ENCODE assay signal across 17 cellular contexts in genomic region chr13:111907341-111907880, GRCh38.
DNase-seq lines count a peak whose midpoint lies in the region; ATAC-seq and TF ChIP-seq lines count a peak whose summit lies in the region.
"Had no signal": no experiment of that assay in that cellular context is flagged by ENCODE, and none has a peak within 500 bp of the region (broad histone marks: within the 10 kb centered on the region; RNA-seq: fewer than 3 reads in every experiment).

No MANE protein-coding gene starts in this region.

- no peaks in the 10 kb centered on the region for H3K36me3 ChIP-seq in RWPE2 (ENCODE audit: low read depth)

- no peak overlapping the region for H3K27ac ChIP-seq in RWPE2 (ENCODE audit: poor library complexity, severe bottlenecking)
- H3K27ac ChIP-seq: C4-2B had no signal

- no peak overlapping the region for H3K27ac Mint-ChIP-seq in activated CD8-positive, alpha-beta memory T cell treated with anti-CD3 and anti-CD28 coated beads, Interleukin-2, amount 10 ng/mL, durations not matched to agents 7 days and 5 days
- peak overlapping the region; percentile 83 for H3K27ac Mint-ChIP-seq in neural crest cell (ENCODE audit: unreplicated experiment)
- H3K27ac Mint-ChIP-seq in type B pancreatic cell, result no peak overlapping the region

- no peaks in the 10 kb centered on the region for H3K9me3 Mint-ChIP-seq in activated CD8-positive, alpha-beta memory T cell treated with anti-CD3 and anti-CD28 coated beads, Interleukin-2, amount 10 ng/mL, durations not matched to agents 7 days and 5 days (ENCODE audit: low read depth)
- H3K9me3 Mint-ChIP-seq in neural crest cell (peaks cover 2% of the 10 kb centered on the region), type B pancreatic cell (no peaks in the 10 kb centered on the region)

- H3K4me3 ChIP-seq in RWPE2 (ENCODE audit: severe bottlenecking), result no peak overlapping the region

- no peaks in the 10 kb centered on the region for H3K4me1 ChIP-seq in RWPE2 (ENCODE audit: insufficient read depth, poor library complexity, severe bottlenecking)

- DNase-seq in RWPE2 (ENCODE audit: low spot score), result peak; percentile 14
- peak; percentile 15 for DNase-seq in activated CD8-positive, alpha-beta memory T cell treated with anti-CD3 and anti-CD28 coated beads, Interleukin-2, amount 10 ng/mL, durations not matched to agents 7 days and 5 days
- no peak for DNase-seq in neural crest cell (ENCODE audit: low read depth, low spot score)
- DNase-seq in type B pancreatic cell (ENCODE audit: extremely low spot score, unreplicated experiment), result peak; percentile 48
- DNase-seq in mucosa of gallbladder (ENCODE audit: low spot score), result no peak
- no peak for DNase-seq in GDM1 (lab: John Stamatoyannopoulos, UW)
- DNase-seq in SW 1271 (lab: John Stamatoyannopoulos, UW), result no peak
- DNase-seq: ACHN, AML-193, H7, KG1, MV-4-11, NCI-H1694 treated with DMSO at 0.1 percent for 48 hours, NCI-H510A, NCI-H748 treated with DMSO at 0.1 percent for 48 hours, SHP77 had no signal

- no peaks in the 10 kb centered on the region for H3K4me1 Mint-ChIP-seq in activated CD8-positive, alpha-beta memory T cell treated with anti-CD3 and anti-CD28 coated beads, Interleukin-2, amount 10 ng/mL, durations not matched to agents 7 days and 5 days
- H3K4me1 Mint-ChIP-seq in neural crest cell (peaks cover 5% of the 10 kb centered on the region), type B pancreatic cell (ENCODE audit: unreplicated experiment) (no peaks in the 10 kb centered on the region)

- H3K4me3 Mint-ChIP-seq in activated CD8-positive, alpha-beta memory T cell treated with anti-CD3 and anti-CD28 coated beads, Interleukin-2, amount 10 ng/mL, durations not matched to agents 7 days and 5 days, result no peak overlapping the region
- H3K4me3 Mint-ChIP-seq in neural crest cell (no peak overlapping the region), type B pancreatic cell (no peak overlapping the region)

- H3K36me3 Mint-ChIP-seq in activated CD8-positive, alpha-beta memory T cell treated with anti-CD3 and anti-CD28 coated beads, Interleukin-2, amount 10 ng/mL, durations not matched to agents 7 days and 5 days, result no peaks in the 10 kb centered on the region
- no peaks in the 10 kb centered on the region for H3K36me3 Mint-ChIP-seq in neural crest cell (ENCODE audit: low read depth)
- H3K36me3 Mint-ChIP-seq in type B pancreatic cell, result no peaks in the 10 kb centered on the region

- H3K27me3 Mint-ChIP-seq in activated CD8-positive, alpha-beta memory T cell treated with anti-CD3 and anti-CD28 coated beads, Interleukin-2, amount 10 ng/mL, durations not matched to agents 7 days and 5 days, result no peaks in the 10 kb centered on the region
- H3K27me3 Mint-ChIP-seq in neural crest cell (ENCODE audit: low read depth), result no peaks in the 10 kb centered on the region
- peaks cover 29% of the 10 kb centered on the region for H3K27me3 Mint-ChIP-seq in type B pancreatic cell

- H3K27me3 ChIP-seq in RWPE2 (ENCODE audit: insufficient read depth, poor library complexity, severe bottlenecking), result no peaks in the 10 kb centered on the region

- CTCF ChIA-PET in activated CD8-positive, alpha-beta memory T cell treated with anti-CD3 and anti-CD28 coated beads, Interleukin-2, amount 10 ng/mL, durations not matched to agents 7 days and 5 days (lab: Charles Lee), result no interaction called here

- TF ChIP-seq CTCF in RWPE2 (IDR thresholded peaks at IDR 0.05; ENCODE audit: poor library complexity, severe bottlenecking), result no peak
- TF ChIP-seq CTCF in neural crest cell (conservative IDR thresholded peaks at IDR 0.05), result no peak
- no peak for TF ChIP-seq CTCF in type B pancreatic cell (conservative IDR thresholded peaks at IDR 0.05)

- H3K9me3 ChIP-seq in RWPE2 (ENCODE audit: severe bottlenecking), result no peaks in the 10 kb centered on the region

- no peak for ATAC-seq in RWPE2 (ENCODE audit: low read depth)
- no peak for ATAC-seq in activated CD8-positive, alpha-beta memory T cell treated with anti-CD3 and anti-CD28 coated beads, Interleukin-2, amount 10 ng/mL, durations not matched to agents 7 days and 5 days

Comparison
In these comparisons a context has a peak if more than half of its experiments do, and no peak if none do; other contexts are left out.
1. DNase-seq: peak in RWPE2 (single experiment), activated CD8-positive, alpha-beta memory T cell treated with anti-CD3 and anti-CD28 coated beads, Interleukin-2, amount 10 ng/mL, durations not matched to agents 7 days and 5 days (single experiment) and type B pancreatic cell (single experiment); none in neural crest cell (single experiment), mucosa of gallbladder (single experiment), GDM1 (single experiment) and SW 1271 (0 of 2).